Comparison of ENCODE assay signal across 18 cellular contexts in genomic region chr20:44918761-44919160, GRCh38. TPM values are rescaled to one million over a fixed set of nuclear protein-coding genes. Genes with fewer than 3 reads are reported as not detected.
DNase-seq lines count a peak whose midpoint lies in the region; ATAC-seq, FAIRE-seq and TF ChIP-seq lines count a peak whose summit lies in the region.
"Had no signal": no experiment of that assay in that cellular context is flagged by ENCODE, and none has a peak within 500 bp of the region (broad histone marks: within the 10 kb centered on the region; RNA-seq: fewer than 3 reads in every experiment).

No MANE protein-coding gene starts in this region.

- H3K4ac ChIP-seq in H9 (ENCODE audit: low read depth, low read length): no peak overlapping the region

- H4K8ac ChIP-seq in H9 (replicated peaks; ENCODE audit: insufficient read length, low read depth, low read length): no peak overlapping the region

- peaks cover 66% of the 10 kb centered on the region; the same call in 2 of the 3 replicates for H3K36me3 ChIP-seq in K562 (ENCODE audit: control insufficient read depth, insufficient read depth, low read length)
- peaks cover 0 to 45% (median 0%) of the 10 kb centered on the region in 3 donors for H3K36me3 ChIP-seq in tibial nerve

- no peak overlapping the region for H4K5ac ChIP-seq in H9 (ENCODE audit: insufficient read length, low read depth, low read length)

- no peak for TF ChIP-seq CTCF in H9 (conservative IDR thresholded peaks at IDR 0.05)
- TF ChIP-seq CTCF in K562 (IDR thresholded peaks at IDR 0.05 in 2 of 3, conservative IDR thresholded peaks at IDR 0.05 in 1 of 3; ENCODE audit: insufficient read depth in 2 of 3, low read depth in 1 of 3, low read length in 3 of 3): no peak
- no peak for TF ChIP-seq CTCF in tibial nerve (IDR thresholded peaks at IDR 0.05)

- H3K79me1 ChIP-seq in H9 (ENCODE audit: insufficient read depth, low read depth, low read length, poor library complexity, severe bottlenecking): no peaks in the 10 kb centered on the region

- H3K36me3 Mint-ChIP-seq in H9 (ENCODE audit: insufficient read depth in 1 of 3, low read depth in 3 of 3): peaks cover 16 to 75% (median 58%) of the 10 kb centered on the region in 3 experiments; a peak in 6 of 7 replicates
- peaks cover 36% of the 10 kb centered on the region for H3K36me3 Mint-ChIP-seq in activated CD4-positive, alpha-beta memory T cell treated with anti-CD3 and anti-CD28 coated beads for 36 hours

- H3K23me2 ChIP-seq in H9 (ENCODE audit: insufficient read length, low read depth, low read length, poor library complexity, severe bottlenecking): no peaks in the 10 kb centered on the region

- H3K18ac ChIP-seq in H9 (ENCODE audit: insufficient read length, low read depth, low read length): no peak overlapping the region

- POLR2A ChIA-PET in K562 (lab: Yijun Ruan, JAX): interaction anchor here (1.3 to 1.8 kb wide), 2 partner anchors 9 to 12 kb away, joined by 3 to 4 read pairs; partner anchors contain the start of gene PABPC1L
- POLR2A ChIA-PET in activated CD4-positive, alpha-beta memory T cell treated with anti-CD3 and anti-CD28 coated beads for 36 hours (lab: Charles Lee): no interaction called here

- H3K23ac ChIP-seq in H9 (ENCODE audit: insufficient read length, low read depth, low read length): no peak overlapping the region

- in situ Hi-C loops in K562 (cut with MboI): no loop called here

- H3K79me2 ChIP-seq in H9 (ENCODE audit: insufficient read depth, low read length): no peaks in the 10 kb centered on the region
- no peaks in the 10 kb centered on the region for H3K79me2 ChIP-seq in K562 (ENCODE audit: control insufficient read depth, insufficient read depth, low read length)

- H3K4me3 ChIP-seq in K562: no peak overlapping the region
- no peak overlapping the region for H3K4me3 ChIP-seq in tibial nerve
- H3K4me3 ChIP-seq: GM12878, GM23338, HAP-1 had no signal

- H3K27me3 ChIP-seq in H9 (ENCODE audit: insufficient read depth, low read length): no peaks in the 10 kb centered on the region
- no peaks in the 10 kb centered on the region for H3K27me3 ChIP-seq in K562 (ENCODE audit: control insufficient read depth in 2 of 2, insufficient read depth in 2 of 2, low read length in 2 of 2)
- H3K27me3 ChIP-seq in tibial nerve: no peaks in the 10 kb centered on the region

- H3K4me2 ChIP-seq in H9 (ENCODE audit: insufficient read depth, insufficient read length, low read length) (no peak overlapping the region), K562 (ENCODE audit: insufficient read depth, low read length) (no peak overlapping the region)
- H3K4me2 ChIP-seq: GM23338 had no signal

- no CpG with 5 or more reads among the region's 10 CpGs for WGBS in H9 (ENCODE audit: extremely low coverage, insufficient read length, low lambda C conversion rate)
- 87% methylated on average over 7 of the region's 10 CpGs for WGBS in K562 (ENCODE audit: insufficient coverage, low coverage, missing lambda C conversion rate)
- 93 to 98% methylated on average over 9 to 10 of the region's 10 CpGs for WGBS in tibial nerve, 2 donors

- H2AFZ ChIP-seq in H9 (ENCODE audit: low read length) (no peak overlapping the region), K562 (ENCODE audit: low read depth, low read length) (no peak overlapping the region)
- H2AFZ ChIP-seq: GM23338 had no signal

- H3K27ac ChIP-seq in H9 (ENCODE audit: insufficient read length, low read depth, low read length) (no peak overlapping the region), K562 (ENCODE audit: extremely low read depth, low read depth, low read length) (no peak overlapping the region), tibial nerve (no peak overlapping the region)

- intact Hi-C loops in K562 (cut with micrococcal nuclease): loop anchor here (10.0 kb wide), 1 partner anchor 176 kb away; no protein-coding TSS in a partner anchor
- intact Hi-C loops in activated CD4-positive, alpha-beta memory T cell treated with anti-CD3 and anti-CD28 coated beads for 36 hours (cut with micrococcal nuclease): no loop called here

- no peak overlapping the region for H3K4me3 Mint-ChIP-seq in H9
- H3K4me3 Mint-ChIP-seq in activated CD4-positive, alpha-beta memory T cell treated with anti-CD3 and anti-CD28 coated beads for 36 hours: no peak overlapping the region
- H3K4me3 Mint-ChIP-seq: CD4-positive, alpha-beta memory T cell; GM23338 had no signal

- no peak overlapping the region for H2BK12ac ChIP-seq in H9 (ENCODE audit: insufficient read length, low read depth, low read length)

- H4K91ac ChIP-seq in H9 (ENCODE audit: insufficient read length, low read depth, low read length): no peak overlapping the region

- ATAC-seq in K562 (no peak; the same call in none of the 3 replicates), left lobe of liver (no peak)
- ATAC-seq: GM12878, GM23338 had no signal

- TF ChIP-seq POLR2A in K562 (conservative IDR thresholded peaks at IDR 0.05) (no peak), tibial nerve (IDR thresholded peaks at IDR 0.05) (no peak)

- CTCF ChIA-PET in K562 (lab: Yijun Ruan, JAX; ENCODE audit: low intra/inter-chr PET ratio): no interaction called here
- CTCF ChIA-PET in activated CD4-positive, alpha-beta memory T cell treated with anti-CD3 and anti-CD28 coated beads for 36 hours (lab: Charles Lee): interaction anchor here (1.2 kb wide), 1 partner anchor 9 kb away, joined by 3 read pairs; the partner anchor contains the start of gene PABPC1L

- H3K9ac ChIP-seq in H9 (ENCODE audit: extremely low read depth, insufficient read length, low read length) (no peak overlapping the region), K562 (ENCODE audit: insufficient read depth in 1 of 2, low read depth in 2 of 2, low read length in 2 of 2) (0 out of 4 replicates have a peak overlapping the region, but pooled peaks of 1 of the 2 experiments have one; percentile 36)

- H3K14ac ChIP-seq in H9 (ENCODE audit: insufficient read depth, low read length): no peak overlapping the region

- TF ChIP-seq EP300 in K562 (IDR thresholded peaks at IDR 0.05; ENCODE audit: low read length) (no peak), tibial nerve (IDR thresholded peaks at IDR 0.05) (no peak)

- no peak overlapping the region for H3K56ac ChIP-seq in H9 (ENCODE audit: insufficient read length, low read depth, low read length)

- H3K4me1 ChIP-seq in H9 (ENCODE audit: insufficient read depth, low read length): no peaks in the 10 kb centered on the region; the same call in 1 of the 2 replicates
- H3K4me1 ChIP-seq in K562 (replicated peaks in 1 of 2; ENCODE audit: control insufficient read depth in 2 of 2, insufficient read depth in 2 of 2, low read length in 2 of 2): peaks cover 0 to 3% of the 10 kb centered on the region in 2 experiments; a peak in 1 of 5 replicates
- H3K4me1 ChIP-seq in tibial nerve: no peaks in the 10 kb centered on the region
- H3K4me1 ChIP-seq: Caco-2, HAP-1 had no signal

- H3T11ph ChIP-seq in H9 (ENCODE audit: low read length): no peak overlapping the region

- peak overlapping the region in 2 of 3 experiments; percentile 72 to 73; a peak in 2 of 7 replicates for H3K27ac Mint-ChIP-seq in H9
- H3K27ac Mint-ChIP-seq in activated CD4-positive, alpha-beta memory T cell treated with anti-CD3 and anti-CD28 coated beads for 36 hours: no peak overlapping the region
- H3K27ac Mint-ChIP-seq: CD4-positive, alpha-beta memory T cell; GM23338 had no signal

- DNase-seq in H9: no peak
- no peak for DNase-seq in HTR-8/SVneo (ENCODE audit: insufficient read length, low spot score)
- DNase-seq in K562 (ENCODE audit: extremely low read depth in 1 of 4, low spot score in 3 of 4): no peak
- DNase-seq in left lobe of liver (ENCODE audit: low spot score): peak; percentile 39
- DNase-seq in activated CD4-positive, alpha-beta memory T cell treated with anti-CD3 and anti-CD28 coated beads for 36 hours: no peak
- DNase-seq in COLO829 (ENCODE audit: low spot score): no peak
- DNase-seq in NCI-H2171 (lab: John Stamatoyannopoulos, UW): no peak
- no peak for DNase-seq in tibial nerve (ENCODE audit: low spot score in 2 of 2)
- DNase-seq: C1 segment of cervical spinal cord; CD4-positive, alpha-beta memory T cell; DMS153; DND-41 had no signal

- H3K27me3 Mint-ChIP-seq in H9 (ENCODE audit: low read depth): no peaks in the 10 kb centered on the region
- H3K27me3 Mint-ChIP-seq in activated CD4-positive, alpha-beta memory T cell treated with anti-CD3 and anti-CD28 coated beads for 36 hours: no peaks in the 10 kb centered on the region
- H3K27me3 Mint-ChIP-seq: CD4-positive, alpha-beta memory T cell had no signal

- FAIRE-seq in HTR-8/SVneo (lab: Jason Lieb, UNC) (peak; percentile 23), K562 (lab: Jason Lieb, UNC) (no peak)
- FAIRE-seq: G401.6, GM12878, GM19239 had no signal

- no peaks in the 10 kb centered on the region for H3K9me3 Mint-ChIP-seq in H9
- H3K9me3 Mint-ChIP-seq in activated CD4-positive, alpha-beta memory T cell treated with anti-CD3 and anti-CD28 coated beads for 36 hours: no peaks in the 10 kb centered on the region
- H3K9me3 Mint-ChIP-seq: CD4-positive, alpha-beta memory T cell; GM23338 had no signal

- no peak overlapping the region for H2BK120ac ChIP-seq in H9 (ENCODE audit: low read depth, low read length, poor library complexity, severe bottlenecking)

- H4K20me1 ChIP-seq in H9 (ENCODE audit: control insufficient read depth, insufficient read depth, insufficient read length): no peaks in the 10 kb centered on the region
- no peaks in the 10 kb centered on the region for H4K20me1 ChIP-seq in K562 (replicated peaks; ENCODE audit: control insufficient read depth, insufficient read depth, low read length)

- H3K4me1 Mint-ChIP-seq in H9: peaks cover 4 to 9% of the 10 kb centered on the region in 2 experiments
- peaks cover 12% of the 10 kb centered on the region for H3K4me1 Mint-ChIP-seq in activated CD4-positive, alpha-beta memory T cell treated with anti-CD3 and anti-CD28 coated beads for 36 hours (ENCODE audit: low read depth)
- H3K4me1 Mint-ChIP-seq: GM23338 had no signal

- no TSS peak for BruUV-seq in K562 (replicated peaks; lab: Mats Ljungman, UMichigan)

- H2BK20ac ChIP-seq in H9 (ENCODE audit: low read depth, low read length, poor library complexity, severe bottlenecking): no peak overlapping the region

- TF ChIP-seq RAD21 in K562 (CRISPR knock-in tag; conservative IDR thresholded peaks at IDR 0.05 in 1 of 2, IDR thresholded peaks at IDR 0.05 in 1 of 2): no peak

- no peak overlapping the region for H2BK15ac ChIP-seq in H9 (ENCODE audit: low read depth, low read length)

- H3K9me3 ChIP-seq in H9 (ENCODE audit: control insufficient read depth, low read depth, low read length): no peaks in the 10 kb centered on the region
- H3K9me3 ChIP-seq in K562 (replicated peaks; ENCODE audit: control insufficient read depth, insufficient read depth, low read depth, low read length): no peaks in the 10 kb centered on the region
- H3K9me3 ChIP-seq in tibial nerve: no peaks in the 10 kb centered on the region
- H3K9me3 ChIP-seq: Caco-2, HAP-1 had no signal

- H2BK5ac ChIP-seq in H9 (ENCODE audit: insufficient read length, low read length): no peak overlapping the region

- H2AK5ac ChIP-seq in H9 (ENCODE audit: insufficient read length, low read length): no peak overlapping the region

- H3K9me1 ChIP-seq in K562 (ENCODE audit: control insufficient read depth, insufficient read depth, low read length): no peaks in the 10 kb centered on the region

RNA-seq across cellular contexts. Expression of gene PABPC1L, which starts 8.9 kb away (rescaled TPM):
- total RNA-seq in H9 (2021) (83.5 and 92.0 TPM in 2 replicates), K562 (2014; rRNA removed) (15.8 and 22.2 TPM in 2 replicates), K562 (2014; rRNA removed; fragmentation: Illumina TruSeq; extraction: Trizol) (12.6 and 13.8 TPM in 2 replicates), K562 (2015; rRNA removed; fragmentation: Illumina TruSeq; extraction: Trizol) (12.2 and 12.9 TPM in 2 replicates), K562 (2021) (38.8 and 48.2 TPM in 2 replicates), left lobe of liver (37.3 TPM), tibial nerve (10 to 100 TPM; 11.8 to 27.9 (median 16.0) TPM)
- 609 and 822 TPM in 2 replicates for total RNA-seq in K562 (2011; cell fraction: chromatin; rRNA removed; ENCODE audit: low replicate concordance)
- total RNA-seq in K562 (2011; cell fraction: nucleolus; rRNA removed): 341 and 348 TPM in 2 replicates
- 412 and 472 TPM in 2 replicates for total RNA-seq in K562 (2011; cell fraction: nucleoplasm; rRNA removed)
- polyA plus RNA-seq in K562 (2011; rRNA removed) (64.2 and 78.4 TPM in 2 replicates), K562 (2014; fragmentation: Illumina TruSeq; extraction: Trizol) (43.8 and 48.8 TPM in 2 replicates), K562 (2014; fragmentation: Nextera tagmentation; extraction: Ambion mirVana) (1 to 10 TPM; 6.0 to 7.2 TPM), K562 (2014; rRNA removed) (89.7 and 90.3 TPM in 2 replicates)
- 39.8 and 42.7 TPM in 2 replicates for polyA plus RNA-seq in K562 (2011; cell fraction: cytosol; rRNA removed)
- polyA plus RNA-seq in K562 (2011; cell fraction: nucleus; rRNA removed): 277 and 391 TPM in 2 replicates
- polyA plus RNA-seq in K562 (2012): 39.2 and 228 TPM in 2 replicates
- polyA minus RNA-seq in K562 (2011; rRNA and poly(A)+ RNA removed): 19.6 and 23.4 TPM in 2 replicates
- polyA minus RNA-seq in K562 (2011; cell fraction: cytosol; rRNA and poly(A)+ RNA removed): 7.3 and 13.4 TPM in 2 replicates
- polyA minus RNA-seq in K562 (2011; cell fraction: nucleus; rRNA and poly(A)+ RNA removed): 52.9 and 54.2 TPM in 2 replicates
- 10 to 100 TPM; 61.5 to 70.7 TPM for total RNA-seq in activated CD4-positive, alpha-beta memory T cell treated with anti-CD3 and anti-CD28 coated beads for 36 hours

RNA-seq across cellular contexts. Expression of gene YWHAB, which starts 33.3 kb away (rescaled TPM):
- total RNA-seq in H9 (2021) (203 and 204 TPM in 2 replicates), K562 (2014; rRNA removed) (60.6 and 70.0 TPM in 2 replicates), K562 (2014; rRNA removed; fragmentation: Illumina TruSeq; extraction: Trizol) (96.1 and 109 TPM in 2 replicates), K562 (2015; rRNA removed; fragmentation: Illumina TruSeq; extraction: Trizol) (83.8 and 90.4 TPM in 2 replicates), K562 (2021) (178 and 180 TPM in 2 replicates), left lobe of liver (52.5 TPM), tibial nerve (100 to 1,000 TPM in 1 of 4 donors, 10 to 100 TPM in 3; 97.9 to 119 (median 98.3) TPM)
- total RNA-seq in K562 (2011; cell fraction: chromatin; rRNA removed; ENCODE audit: low replicate concordance): 25.3 and 55.8 TPM in 2 replicates
- total RNA-seq in K562 (2011; cell fraction: nucleolus; rRNA removed): 18.7 and 19.3 TPM in 2 replicates
- 38.6 and 71.2 TPM in 2 replicates for total RNA-seq in K562 (2011; cell fraction: nucleoplasm; rRNA removed)
- polyA plus RNA-seq in K562 (2011; rRNA removed) (67.3 and 93.0 TPM in 2 replicates), K562 (2014; fragmentation: Illumina TruSeq; extraction: Trizol) (166 and 185 TPM in 2 replicates), K562 (2014; fragmentation: Nextera tagmentation; extraction: Ambion mirVana) (100 to 1,000 TPM; 106 to 124 TPM), K562 (2014; rRNA removed) (78.1 and 78.3 TPM in 2 replicates)
- polyA plus RNA-seq in K562 (2011; cell fraction: cytosol; rRNA removed): 28.7 and 49.4 TPM in 2 replicates
- 22.9 and 33.5 TPM in 2 replicates for polyA plus RNA-seq in K562 (2011; cell fraction: nucleus; rRNA removed)
- polyA plus RNA-seq in K562 (2012): 138 and 141 TPM in 2 replicates
- polyA minus RNA-seq in K562 (2011; rRNA and poly(A)+ RNA removed): 67.1 and 73.1 TPM in 2 replicates
- polyA minus RNA-seq in K562 (2011; cell fraction: cytosol; rRNA and poly(A)+ RNA removed): 41.1 and 51.6 TPM in 2 replicates
- polyA minus RNA-seq in K562 (2011; cell fraction: nucleus; rRNA and poly(A)+ RNA removed): 14.5 and 26.2 TPM in 2 replicates
- 100 to 1,000 TPM; 280 to 284 TPM for total RNA-seq in activated CD4-positive, alpha-beta memory T cell treated with anti-CD3 and anti-CD28 coated beads for 36 hours

RNA-seq across cellular contexts. Expression of gene TOMM34, which starts 41.4 kb away (rescaled TPM):
- 37.5 and 40.1 TPM in 2 replicates for total RNA-seq in H9 (2021)
- 7.3 and 11.7 TPM in 2 replicates for total RNA-seq in K562 (2011; cell fraction: chromatin; rRNA removed; ENCODE audit: low replicate concordance)
- 10.5 and 10.8 TPM in 2 replicates for total RNA-seq in K562 (2011; cell fraction: nucleolus; rRNA removed)
- total RNA-seq in K562 (2011; cell fraction: nucleoplasm; rRNA removed): 13.0 and 16.9 TPM in 2 replicates
- 41.7 and 49.7 TPM in 2 replicates for total RNA-seq in K562 (2014; rRNA removed)
- 30.9 and 31.7 TPM in 2 replicates for total RNA-seq in K562 (2014; rRNA removed; fragmentation: Illumina TruSeq; extraction: Trizol)
- total RNA-seq in K562 (2015; rRNA removed; fragmentation: Illumina TruSeq; extraction: Trizol): 30.3 and 31.4 TPM in 2 replicates
- 41.3 and 43.4 TPM in 2 replicates for total RNA-seq in K562 (2021)
- 49.1 and 56.0 TPM in 2 replicates for polyA plus RNA-seq in K562 (2011; rRNA removed)
- 50.8 and 67.9 TPM in 2 replicates for polyA plus RNA-seq in K562 (2011; cell fraction: cytosol; rRNA removed)
- polyA plus RNA-seq in K562 (2011; cell fraction: nucleus; rRNA removed): 34.3 and 45.6 TPM in 2 replicates
- polyA plus RNA-seq in K562 (2012): 34.8 and 51.5 TPM in 2 replicates
- polyA plus RNA-seq in K562 (2014; fragmentation: Illumina TruSeq; extraction: Trizol): 62.6 and 69.4 TPM in 2 replicates
- polyA plus RNA-seq in K562 (2014; fragmentation: Nextera tagmentation; extraction: Ambion mirVana): 10 to 100 TPM; 18.1 to 32.6 TPM
- 44.8 and 50.6 TPM in 2 replicates for polyA plus RNA-seq in K562 (2014; rRNA removed)
- polyA minus RNA-seq in K562 (2011; rRNA and poly(A)+ RNA removed): 24.5 and 32.5 TPM in 2 replicates
- polyA minus RNA-seq in K562 (2011; cell fraction: cytosol; rRNA and poly(A)+ RNA removed): 15.4 and 19.2 TPM in 2 replicates
- 7.7 and 9.7 TPM in 2 replicates for polyA minus RNA-seq in K562 (2011; cell fraction: nucleus; rRNA and poly(A)+ RNA removed)
- 6.9 TPM for total RNA-seq in left lobe of liver
- total RNA-seq in activated CD4-positive, alpha-beta memory T cell treated with anti-CD3 and anti-CD28 coated beads for 36 hours: 10 to 100 TPM; 56.3 to 58.4 TPM
- 10 to 100 TPM in 3 of 4 donors, 1 to 10 TPM in 1; 5.9 to 18.0 (median 13.9) TPM for total RNA-seq in tibial nerve

RNA-seq across cellular contexts. Expression of gene STK4, which starts 47.6 kb away (rescaled TPM):
- 41.3 and 43.0 TPM in 2 replicates for total RNA-seq in H9 (2021)
- 54.9 and 167 TPM in 2 replicates for total RNA-seq in K562 (2011; cell fraction: chromatin; rRNA removed; ENCODE audit: low replicate concordance)
- 25.5 and 35.5 TPM in 2 replicates for total RNA-seq in K562 (2011; cell fraction: nucleolus; rRNA removed)
- 67.2 and 90.2 TPM in 2 replicates for total RNA-seq in K562 (2011; cell fraction: nucleoplasm; rRNA removed)
- total RNA-seq in K562 (2014; rRNA removed): 17.1 and 19.8 TPM in 2 replicates
- total RNA-seq in K562 (2014; rRNA removed; fragmentation: Illumina TruSeq; extraction: Trizol): 30.6 and 33.8 TPM in 2 replicates
- 27.6 and 30.4 TPM in 2 replicates for total RNA-seq in K562 (2015; rRNA removed; fragmentation: Illumina TruSeq; extraction: Trizol)
- total RNA-seq in K562 (2021): 27.4 and 27.5 TPM in 2 replicates
- polyA plus RNA-seq in K562 (2011; rRNA removed): 22.7 and 29.7 TPM in 2 replicates
- 7.7 and 11.9 TPM in 2 replicates for polyA plus RNA-seq in K562 (2011; cell fraction: cytosol; rRNA removed)
- 23.9 and 27.6 TPM in 2 replicates for polyA plus RNA-seq in K562 (2011; cell fraction: nucleus; rRNA removed)
- 12.6 and 13.5 TPM in 2 replicates for polyA plus RNA-seq in K562 (2012)
- polyA plus RNA-seq in K562 (2014; fragmentation: Illumina TruSeq; extraction: Trizol): 20.3 and 22.2 TPM in 2 replicates
- 10 to 100 TPM; 11.9 to 12.0 TPM for polyA plus RNA-seq in K562 (2014; fragmentation: Nextera tagmentation; extraction: Ambion mirVana)
- 16.7 and 19.0 TPM in 2 replicates for polyA plus RNA-seq in K562 (2014; rRNA removed)
- 47.4 and 53.4 TPM in 2 replicates for polyA minus RNA-seq in K562 (2011; rRNA and poly(A)+ RNA removed)
- 10.5 and 13.9 TPM in 2 replicates for polyA minus RNA-seq in K562 (2011; cell fraction: cytosol; rRNA and poly(A)+ RNA removed)
- polyA minus RNA-seq in K562 (2011; cell fraction: nucleus; rRNA and poly(A)+ RNA removed): 34.6 and 48.3 TPM in 2 replicates
- 10.0 TPM for total RNA-seq in left lobe of liver
- 100 to 1,000 TPM; 126 to 128 TPM for total RNA-seq in activated CD4-positive, alpha-beta memory T cell treated with anti-CD3 and anti-CD28 coated beads for 36 hours
- total RNA-seq in tibial nerve: 10 to 100 TPM; 24.3 to 28.5 (median 27.1) TPM
